Comparison of ENCODE assay signal across 8 cellular contexts in genomic region chr18:50203801-50204604, GRCh38. TPM values are rescaled to one million over a fixed set of nuclear protein-coding genes. Genes with fewer than 3 reads are reported as not detected.
DNase-seq lines count a peak whose midpoint lies in the region; ATAC-seq and TF ChIP-seq lines count a peak whose summit lies in the region.

No MANE protein-coding gene starts in this region.

- H4K5ac ChIP-seq in H9 (ENCODE audit: insufficient read length, low read depth, low read length) = no peak overlapping the region

- H3K4me2 ChIP-seq in H9 (ENCODE audit: insufficient read depth, insufficient read length, low read length) = peak overlapping the region; percentile 51

- H3K9me3 Mint-ChIP-seq in CD14-positive monocyte = peaks cover 0 to 6% (median 3%) of the 10 kb centered on the region in 7 donors
- H3K9me3 Mint-ChIP-seq in H9 = peaks cover 0 to 6% of the 10 kb centered on the region in 2 experiments; a peak in 3 of 5 replicates
- H3K9me3 Mint-ChIP-seq in activated CD8-positive, alpha-beta memory T cell treated with anti-CD3 and anti-CD28 coated beads, Interleukin-2, amount 10 ng/mL, durations not matched to agents 7 days and 5 days (ENCODE audit: low read depth) = peaks cover 2% of the 10 kb centered on the region

- H3K18ac ChIP-seq in H9 (ENCODE audit: insufficient read length, low read depth, low read length) = no peak overlapping the region

- H2BK5ac ChIP-seq in H9 (ENCODE audit: insufficient read length, low read length) = no peak overlapping the region

- no peak overlapping the region for H3K4me3 ChIP-seq in upper lobe of right lung

- H3K4ac ChIP-seq in H9 (ENCODE audit: low read depth, low read length) = no peak overlapping the region

- H4K8ac ChIP-seq in H9 (replicated peaks; ENCODE audit: insufficient read length, low read depth, low read length) = no peak overlapping the region

- H3K4me1 Mint-ChIP-seq in CD14-positive monocyte = peaks cover 5% of the 10 kb centered on the region
- peaks cover 8% of the 10 kb centered on the region in 2 experiments; a peak in 3 of 4 replicates for H3K4me1 Mint-ChIP-seq in H9
- H3K4me1 Mint-ChIP-seq in activated CD8-positive, alpha-beta memory T cell treated with anti-CD3 and anti-CD28 coated beads, Interleukin-2, amount 10 ng/mL, durations not matched to agents 7 days and 5 days = no peaks in the 10 kb centered on the region

- H3K9me3 ChIP-seq in H9 (ENCODE audit: control insufficient read depth, low read depth, low read length) (no peaks in the 10 kb centered on the region), upper lobe of right lung (no peaks in the 10 kb centered on the region)

- H3K36me3 Mint-ChIP-seq in CD14-positive monocyte = no peaks in the 10 kb centered on the region
- H3K36me3 Mint-ChIP-seq in H9 (ENCODE audit: insufficient read depth in 1 of 3, low read depth in 3 of 3) = no peaks in the 10 kb centered on the region
- no peaks in the 10 kb centered on the region for H3K36me3 Mint-ChIP-seq in activated CD8-positive, alpha-beta memory T cell treated with anti-CD3 and anti-CD28 coated beads, Interleukin-2, amount 10 ng/mL, durations not matched to agents 7 days and 5 days

- no peaks in the 10 kb centered on the region for H4K20me1 ChIP-seq in H9 (ENCODE audit: control insufficient read depth, insufficient read depth, insufficient read length)

- no peak for DNase-seq in CD14-positive monocyte (ENCODE audit: low spot score)
- DNase-seq in H9 = peak; percentile 82
- peak; percentile 75 for DNase-seq in NCI-H526 treated with DMSO at 0.1 percent for 48 hours (lab: John Stamatoyannopoulos, UW)
- peak; percentile 71 for DNase-seq in cerebellar cortex (ENCODE audit: low spot score)
- DNase-seq in left lobe of liver (ENCODE audit: low spot score) = peak; percentile 54
- no peak for DNase-seq in upper lobe of right lung
- DNase-seq in activated CD8-positive, alpha-beta memory T cell treated with anti-CD3 and anti-CD28 coated beads, Interleukin-2, amount 10 ng/mL, durations not matched to agents 7 days and 5 days = no peak

- no peaks in the 10 kb centered on the region for H3K79me1 ChIP-seq in H9 (ENCODE audit: insufficient read depth, low read depth, low read length, poor library complexity, severe bottlenecking)

- H3K27me3 ChIP-seq in H9 (ENCODE audit: insufficient read depth, low read length) = no peaks in the 10 kb centered on the region; the same call in 1 of the 2 replicates
- peaks cover 11% of the 10 kb centered on the region for H3K27me3 ChIP-seq in upper lobe of right lung

- no peaks in the 10 kb centered on the region for H3K23me2 ChIP-seq in H9 (ENCODE audit: insufficient read length, low read depth, low read length, poor library complexity, severe bottlenecking)

- H3K27ac Mint-ChIP-seq in CD14-positive monocyte (no peak overlapping the region), H9 (no peak overlapping the region)
- H3K27ac Mint-ChIP-seq in activated CD8-positive, alpha-beta memory T cell treated with anti-CD3 and anti-CD28 coated beads, Interleukin-2, amount 10 ng/mL, durations not matched to agents 7 days and 5 days = no peak overlapping the region

- H3K27me3 Mint-ChIP-seq in CD14-positive monocyte (ENCODE audit: low read depth in 3 of 3) (peaks cover 25 to 46% (median 38%) of the 10 kb centered on the region in 3 donors), H9 (ENCODE audit: low read depth) (peaks cover 33% of the 10 kb centered on the region)
- H3K27me3 Mint-ChIP-seq in activated CD8-positive, alpha-beta memory T cell treated with anti-CD3 and anti-CD28 coated beads, Interleukin-2, amount 10 ng/mL, durations not matched to agents 7 days and 5 days = peaks cover 64% of the 10 kb centered on the region

- H3T11ph ChIP-seq in H9 (ENCODE audit: low read length) = no peak overlapping the region

- no peak overlapping the region for H2AK5ac ChIP-seq in H9 (ENCODE audit: insufficient read length, low read length)

- H2BK20ac ChIP-seq in H9 (ENCODE audit: low read depth, low read length, poor library complexity, severe bottlenecking) = no peak overlapping the region

- CTCF ChIA-PET in activated CD8-positive, alpha-beta memory T cell treated with anti-CD3 and anti-CD28 coated beads, Interleukin-2, amount 10 ng/mL, durations not matched to agents 7 days and 5 days (lab: Charles Lee) = interaction anchor here (0.7 to 2.3 kb wide), 8 partner anchors 9 to 693 kb away, joined by 3 to 7 read pairs (median 4); partner anchors contain the start of gene MYO5B

- H3K27ac ChIP-seq in H9 (ENCODE audit: insufficient read length, low read depth, low read length) (no peak overlapping the region), upper lobe of right lung (no peak overlapping the region)

- no CpG with 5 or more reads among the region's 24 CpGs for WGBS in H9 (ENCODE audit: extremely low coverage, insufficient read length, low lambda C conversion rate)

- no peaks in the 10 kb centered on the region for H3K36me3 ChIP-seq in upper lobe of right lung

- no peaks in the 10 kb centered on the region for H3K4me1 ChIP-seq in H9 (ENCODE audit: insufficient read depth, low read length)
- H3K4me1 ChIP-seq in upper lobe of right lung = peaks cover 16% of the 10 kb centered on the region

- H3K23ac ChIP-seq in H9 (ENCODE audit: insufficient read length, low read depth, low read length) = no peak overlapping the region

- peak overlapping the region in 1 of 2 donors; percentile 60 for H3K4me3 Mint-ChIP-seq in CD14-positive monocyte
- peak overlapping the region; percentile 53 to 71 for H3K4me3 Mint-ChIP-seq in H9
- no peak overlapping the region for H3K4me3 Mint-ChIP-seq in activated CD8-positive, alpha-beta memory T cell treated with anti-CD3 and anti-CD28 coated beads, Interleukin-2, amount 10 ng/mL, durations not matched to agents 7 days and 5 days

- H2BK15ac ChIP-seq in H9 (ENCODE audit: low read depth, low read length) = no peak overlapping the region

- no peak overlapping the region for H3K56ac ChIP-seq in H9 (ENCODE audit: insufficient read length, low read depth, low read length)

- H3K79me2 ChIP-seq in H9 (ENCODE audit: insufficient read depth, low read length) = no peaks in the 10 kb centered on the region

- ATAC-seq in left lobe of liver (peak; percentile 94), upper lobe of right lung (peak; percentile 83), HG03521 (IDR thresholded peaks at IDR 0.05; ENCODE audit: unreplicated experiment) (no peak)
- no peak for ATAC-seq in activated CD8-positive, alpha-beta memory T cell treated with anti-CD3 and anti-CD28 coated beads, Interleukin-2, amount 10 ng/mL, durations not matched to agents 7 days and 5 days

- intact Hi-C loops in CD14-positive monocyte (cut with micrococcal nuclease) (no loop called here), upper lobe of right lung (cut with DNase I) (no loop called here)

- H2BK12ac ChIP-seq in H9 (ENCODE audit: insufficient read length, low read depth, low read length) = no peak overlapping the region

- H4K91ac ChIP-seq in H9 (ENCODE audit: insufficient read length, low read depth, low read length) = no peak overlapping the region

- no peak overlapping the region for H2AFZ ChIP-seq in H9 (ENCODE audit: low read length)

- H3K14ac ChIP-seq in H9 (ENCODE audit: insufficient read depth, low read length) = no peak overlapping the region

- H2BK120ac ChIP-seq in H9 (ENCODE audit: low read depth, low read length, poor library complexity, severe bottlenecking) = no peak overlapping the region

- TF ChIP-seq CTCF in CD14-positive monocyte (IDR thresholded peaks at IDR 0.05) (peak; percentile 14), H9 (conservative IDR thresholded peaks at IDR 0.05) (peak; percentile 84), upper lobe of right lung (IDR thresholded peaks at IDR 0.05) (peak; percentile 60)

- no peak overlapping the region for H3K9ac ChIP-seq in H9 (ENCODE audit: extremely low read depth, insufficient read length, low read length)

RNA-seq across cellular contexts. Expression of gene MYO5B, which starts 9.1 kb away (rescaled TPM):
- not detected for polyA plus RNA-seq in CD14-positive monocyte
- total RNA-seq in H9 (2021) (9.0 and 9.3 TPM in 2 replicates), left lobe of liver (16.1 TPM), upper lobe of right lung (31.6 TPM)
- under 1 TPM in 1 of 2 experiments, not detected in 1; 0.02 TPM for total RNA-seq in activated CD8-positive, alpha-beta memory T cell treated with anti-CD3 and anti-CD28 coated beads, Interleukin-2, amount 10 ng/mL, durations not matched to agents 7 days and 5 days

Comparison
In these comparisons a context has a peak if more than half of its experiments do, and no peak if none do; other contexts are left out.
1. DNase-seq: peak in H9 (single experiment), NCI-H526 treated with DMSO at 0.1 percent for 48 hours (single experiment), cerebellar cortex (single experiment) and left lobe of liver (single experiment); none in CD14-positive monocyte (single experiment), upper lobe of right lung (single experiment) and activated CD8-positive, alpha-beta memory T cell treated with anti-CD3 and anti-CD28 coated beads, Interleukin-2, amount 10 ng/mL, durations not matched to agents 7 days and 5 days (single experiment).
2. CTCF ChIP-seq: peak in every context shown above with its lines; median percentile 84 in H9; 60 in upper lobe of right lung; 14 in CD14-positive monocyte.
3. ATAC-seq: peak in left lobe of liver (single experiment) and upper lobe of right lung (single experiment); none in activated CD8-positive, alpha-beta memory T cell treated with anti-CD3 and anti-CD28 coated beads, Interleukin-2, amount 10 ng/mL, durations not matched to agents 7 days and 5 days (single experiment) and HG03521 (single experiment).